ENCODE assay signal across 14 cellular contexts in the genomic region with DNA sequence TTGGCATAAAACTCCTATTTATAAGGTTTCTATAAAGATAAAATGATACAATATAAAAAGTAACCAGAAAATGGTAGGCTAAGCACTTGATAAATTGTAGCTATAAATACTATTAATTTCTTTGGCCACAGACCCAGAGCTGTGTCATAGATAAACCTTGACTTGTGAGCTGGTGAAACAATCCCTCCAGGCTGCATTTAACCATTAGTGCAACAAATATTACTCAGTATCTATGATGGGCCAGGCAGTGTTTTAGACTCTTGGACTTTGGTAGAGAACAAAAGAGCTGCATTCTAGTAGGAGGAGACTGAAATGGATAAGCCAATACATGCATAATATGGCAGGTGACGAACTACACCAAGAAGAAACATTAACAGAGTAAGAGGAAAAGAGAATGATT.
DNase-seq lines count a peak whose midpoint lies in the region; ATAC-seq and TF ChIP-seq lines count a peak whose summit lies in the region.
"Had no signal": no experiment of that assay in that cellular context is flagged by ENCODE, and none has a peak within 500 bp of the region (broad histone marks: within the 10 kb centered on the region; RNA-seq: fewer than 3 reads in every experiment).

No MANE protein-coding gene starts in this region.

- H3K4me1 Mint-ChIP-seq in neural crest cell = peaks cover 19% of the 10 kb centered on the region
- H3K4me1 Mint-ChIP-seq in Calu3 (ENCODE audit: low read depth, unreplicated experiment) = no peaks in the 10 kb centered on the region
- H3K4me1 Mint-ChIP-seq: B cell had no signal

- no TSS peak for BruUV-seq in Calu3 (replicated peaks; lab: Mats Ljungman, UMichigan)

- H4K12ac ChIP-seq in trophoblast cell (ENCODE audit: low read depth, low read length) = no peak overlapping the region

- H3K4me3 ChIP-seq in right atrium auricular region (no peak overlapping the region), OCI-LY3 (ENCODE audit: low read length) (peak overlapping the region; percentile 15; the same call in 1 of the 2 replicates), trophoblast cell (ENCODE audit: low read depth, low read length) (no peak overlapping the region)
- H3K4me3 ChIP-seq: BLaER1 treated with 17β-estradiol and CSF1 and Interleukin-3, amounts not matched to agents 10 nM and 100 nM; GM23248; HAP-1 had no signal

- no peak overlapping the region for H2BK5ac ChIP-seq in trophoblast cell (ENCODE audit: low read depth, low read length, poor library complexity)

- no peaks in the 10 kb centered on the region for H3K79me1 ChIP-seq in trophoblast cell (ENCODE audit: low read length)

- DNase-seq in Right ventricle myocardium superior (no peak), right atrium auricular region (ENCODE audit: low spot score) (no peak), neural crest cell (ENCODE audit: low read depth, low spot score) (no peak), trophoblast cell (no peak), Calu3 (no peak), HT-29 (ENCODE audit: low spot score) (no peak)
- DNase-seq: 8988T; CD8-positive, alpha-beta T cell; GDM1; GM23248 had no signal

- H3K18ac ChIP-seq in trophoblast cell (ENCODE audit: low read length) = no peak overlapping the region

- ATAC-seq in Right ventricle myocardium superior (ENCODE audit: poor library complexity) = peak; percentile 49
- ATAC-seq: CD8-positive, alpha-beta T cell had no signal

- H4K91ac ChIP-seq in trophoblast cell (ENCODE audit: low read depth, low read length) = no peak overlapping the region

- H3K36me3 ChIP-seq in right atrium auricular region (no peaks in the 10 kb centered on the region), OCI-LY3 (replicated peaks; ENCODE audit: low read depth, low read length) (no peaks in the 10 kb centered on the region), trophoblast cell (ENCODE audit: control insufficient read depth in 1 of 2, insufficient read depth in 2 of 2, low read length in 2 of 2) (no peaks in the 10 kb centered on the region)
- H3K36me3 ChIP-seq: BLaER1 treated with 17β-estradiol and CSF1 and Interleukin-3, amounts not matched to agents 10 nM and 100 nM; HAP-1 had no signal

- H4K8ac ChIP-seq in trophoblast cell (ENCODE audit: low read depth, low read length) = no peak overlapping the region

- H4K20me1 ChIP-seq in OCI-LY3 (ENCODE audit: insufficient read depth, low read length) = no peaks in the 10 kb centered on the region
- H4K20me1 ChIP-seq: BLaER1 treated with 17β-estradiol and CSF1 and Interleukin-3, amounts not matched to agents 10 nM and 100 nM had no signal

- CTCF ChIA-PET in Calu3 (lab: Charles Lee) = interaction anchor here (1.0 kb wide), 1 partner anchor 15 kb away, joined by 5 read pairs; no protein-coding TSS in a partner anchor

- no peak overlapping the region for H2AK5ac ChIP-seq in trophoblast cell (ENCODE audit: low read length)

- no peak overlapping the region for H3K14ac ChIP-seq in trophoblast cell (ENCODE audit: low read length)

- intact Hi-C loops in Right ventricle myocardium superior (cut with DNase I) = no loop called here
- intact Hi-C loops in Calu3 (cut with micrococcal nuclease; ENCODE audit: unreplicated experiment) = no loop called here

- no peaks in the 10 kb centered on the region for H3K9me3 ChIP-seq in right atrium auricular region
- H3K9me3 ChIP-seq in OCI-LY3 (ENCODE audit: insufficient read depth, low read length) = no peaks in the 10 kb centered on the region
- H3K9me3 ChIP-seq in trophoblast cell (ENCODE audit: insufficient read depth, low read depth, low read length) = peaks cover 5% of the 10 kb centered on the region

- no peak overlapping the region for H2BK12ac ChIP-seq in trophoblast cell (ENCODE audit: low read length)

- H3K27ac Mint-ChIP-seq in neural crest cell (ENCODE audit: unreplicated experiment) (peak overlapping the region; percentile 5), Calu3 (ENCODE audit: unreplicated experiment) (no peak overlapping the region)
- H3K27ac Mint-ChIP-seq: B cell; CD8-positive, alpha-beta T cell had no signal

- H3K9me3 Mint-ChIP-seq in neural crest cell (peaks cover 17% of the 10 kb centered on the region), Calu3 (ENCODE audit: low read depth, unreplicated experiment) (peaks cover 2% of the 10 kb centered on the region)

- H3K4me2 ChIP-seq in OCI-LY3 (ENCODE audit: low read length) (peak overlapping the region; percentile 55), trophoblast cell (ENCODE audit: low read length) (no peak overlapping the region)
- H3K4me2 ChIP-seq: BLaER1 treated with 17β-estradiol and CSF1 and Interleukin-3, amounts not matched to agents 10 nM and 100 nM had no signal

- H3K36me3 Mint-ChIP-seq in neural crest cell (ENCODE audit: low read depth) (peaks cover 13% of the 10 kb centered on the region), Calu3 (ENCODE audit: insufficient read depth, unreplicated experiment) (no peaks in the 10 kb centered on the region)
- H3K36me3 Mint-ChIP-seq: CD8-positive, alpha-beta T cell had no signal

- no peak overlapping the region for H2BK120ac ChIP-seq in trophoblast cell (ENCODE audit: insufficient read depth, low read length, poor library complexity)

- H3K4me3 Mint-ChIP-seq in neural crest cell = no peak overlapping the region
- no peak overlapping the region for H3K4me3 Mint-ChIP-seq in Calu3 (ENCODE audit: low read depth, unreplicated experiment)
- H3K4me3 Mint-ChIP-seq: B cell; CD8-positive, alpha-beta T cell had no signal

- H3K79me2 ChIP-seq in OCI-LY3 (ENCODE audit: low read length) (no peaks in the 10 kb centered on the region), trophoblast cell (ENCODE audit: control insufficient read depth, insufficient read depth, low read length, poor library complexity) (no peaks in the 10 kb centered on the region)

- no CpG with 5 or more reads among the region's 1 CpG for WGBS in trophoblast cell (ENCODE audit: extremely low coverage, insufficient coverage, insufficient read length)

- no peak overlapping the region for H3K4ac ChIP-seq in trophoblast cell (ENCODE audit: low read depth, low read length)

- no peaks in the 10 kb centered on the region for H3K4me1 ChIP-seq in right atrium auricular region
- H3K4me1 ChIP-seq in OCI-LY3 (ENCODE audit: low read length) = peaks cover 22% of the 10 kb centered on the region
- no peaks in the 10 kb centered on the region for H3K4me1 ChIP-seq in trophoblast cell (ENCODE audit: control insufficient read depth in 1 of 2, insufficient read depth in 2 of 2, low read length in 2 of 2)
- H3K4me1 ChIP-seq: BLaER1 treated with 17β-estradiol and CSF1 and Interleukin-3, amounts not matched to agents 10 nM and 100 nM; HAP-1 had no signal

- no peak overlapping the region for H3K9ac ChIP-seq in OCI-LY3 (ENCODE audit: low read length)
- no peak overlapping the region for H3K9ac ChIP-seq in trophoblast cell (ENCODE audit: low read length)
- H3K9ac ChIP-seq: BLaER1 treated with 17β-estradiol and CSF1 and Interleukin-3, amounts not matched to agents 10 nM and 100 nM; GM23248 had no signal

- TF ChIP-seq CTCF in right atrium auricular region (IDR thresholded peaks at IDR 0.05) = no peak
- no peak for TF ChIP-seq CTCF in OCI-LY3 (IDR thresholded peaks at IDR 0.05; ENCODE audit: low read depth, low read length)
- no peak for TF ChIP-seq CTCF in neural crest cell (conservative IDR thresholded peaks at IDR 0.05)
- TF ChIP-seq CTCF in Calu3 (IDR thresholded peaks at IDR 0.05; ENCODE audit: unreplicated experiment) = no peak

- no peak overlapping the region for H3K23ac ChIP-seq in trophoblast cell (ENCODE audit: low read length)

- H3K27me3 ChIP-seq in right atrium auricular region (no peaks in the 10 kb centered on the region), OCI-LY3 (ENCODE audit: low read depth, low read length) (no peaks in the 10 kb centered on the region), trophoblast cell (ENCODE audit: insufficient read depth, low read length) (no peaks in the 10 kb centered on the region)
- H3K27me3 ChIP-seq: BLaER1 treated with 17β-estradiol and CSF1 and Interleukin-3, amounts not matched to agents 10 nM and 100 nM had no signal

- H3K27me3 Mint-ChIP-seq in neural crest cell (ENCODE audit: low read depth) = no peaks in the 10 kb centered on the region
- H3K27me3 Mint-ChIP-seq in Calu3 (ENCODE audit: unreplicated experiment) = no peaks in the 10 kb centered on the region

- H3K27ac ChIP-seq in right atrium auricular region = no peak overlapping the region
- H3K27ac ChIP-seq in OCI-LY3 (ENCODE audit: low read length) = peak overlapping the region; percentile 9; the same call in 1 of the 2 replicates
- no peak overlapping the region for H3K27ac ChIP-seq in trophoblast cell (ENCODE audit: low read depth, low read length)
- H3K27ac ChIP-seq: BLaER1 treated with 17β-estradiol and CSF1 and Interleukin-3, amounts not matched to agents 10 nM and 100 nM; GM23248 had no signal

- H2AFZ ChIP-seq in OCI-LY3 (ENCODE audit: low read depth, low read length) (peak overlapping the region; percentile 49), trophoblast cell (ENCODE audit: insufficient read depth, low read length, poor library complexity) (no peak overlapping the region)
- H2AFZ ChIP-seq: GM23248 had no signal
